Comparison of ENCODE assay signal across 18 cellular contexts in genomic region chr3:8565376-8565775, GRCh38.
DNase-seq lines count a peak whose midpoint lies in the region; ATAC-seq and TF ChIP-seq lines count a peak whose summit lies in the region.
"Had no signal": no experiment of that assay in that cellular context is flagged by ENCODE, and none has a peak within 500 bp of the region (broad histone marks: within the 10 kb centered on the region; RNA-seq: fewer than 3 reads in every experiment).

No MANE protein-coding gene starts in this region.

- no peak for TF ChIP-seq CTCF in right atrium auricular region (IDR thresholded peaks at IDR 0.05)

- H3K4me3 ChIP-seq in right atrium auricular region (no peak overlapping the region), trophoblast cell (ENCODE audit: low read depth, low read length) (peak overlapping the region; percentile 17)
- H3K4me3 ChIP-seq: BLaER1 treated with 17β-estradiol and CSF1 and Interleukin-3, amounts not matched to agents 10 nM and 100 nM; HAP-1 had no signal

- H4K8ac ChIP-seq in trophoblast cell (ENCODE audit: low read depth, low read length), result no peak overlapping the region

- no CpG with 5 or more reads among the region's 15 CpGs for WGBS in trophoblast cell (ENCODE audit: extremely low coverage, insufficient coverage, insufficient read length)

- H3K9me3 ChIP-seq in right atrium auricular region (no peaks in the 10 kb centered on the region), trophoblast cell (ENCODE audit: insufficient read depth, low read depth, low read length) (peaks cover 3% of the 10 kb centered on the region)
- H3K9me3 ChIP-seq: BE2C, HAP-1 had no signal

- no peak overlapping the region for H3K14ac ChIP-seq in trophoblast cell (ENCODE audit: low read length)

- peak overlapping the region; percentile 31 for H3K9ac ChIP-seq in trophoblast cell (ENCODE audit: low read length)
- H3K9ac ChIP-seq: BLaER1 treated with 17β-estradiol and CSF1 and Interleukin-3, amounts not matched to agents 10 nM and 100 nM had no signal

- ATAC-seq in left ventricle myocardium superior (no peak), left lobe of liver (no peak), left colon (no peak)

- H2AFZ ChIP-seq in trophoblast cell (ENCODE audit: insufficient read depth, low read length, poor library complexity), result no peak overlapping the region

- no peak overlapping the region for H4K91ac ChIP-seq in trophoblast cell (ENCODE audit: low read depth, low read length)

- H2BK120ac ChIP-seq in trophoblast cell (ENCODE audit: insufficient read depth, low read length, poor library complexity), result no peak overlapping the region

- no peak overlapping the region for H3K18ac ChIP-seq in trophoblast cell (ENCODE audit: low read length)

- no peak overlapping the region for H3K4me2 ChIP-seq in trophoblast cell (ENCODE audit: low read length)
- H3K4me2 ChIP-seq: BLaER1 treated with 17β-estradiol and CSF1 and Interleukin-3, amounts not matched to agents 10 nM and 100 nM had no signal

- H2AK5ac ChIP-seq in trophoblast cell (ENCODE audit: low read length), result no peak overlapping the region

- H3K4ac ChIP-seq in trophoblast cell (ENCODE audit: low read depth, low read length), result no peak overlapping the region

- H3K79me1 ChIP-seq in trophoblast cell (ENCODE audit: low read length), result peaks cover 1% of the 10 kb centered on the region

- H3K79me2 ChIP-seq in trophoblast cell (ENCODE audit: control insufficient read depth, insufficient read depth, low read length, poor library complexity), result no peaks in the 10 kb centered on the region

- no peaks in the 10 kb centered on the region for H3K27me3 ChIP-seq in right atrium auricular region
- no peaks in the 10 kb centered on the region for H3K27me3 ChIP-seq in trophoblast cell (ENCODE audit: insufficient read depth, low read length)
- H3K27me3 ChIP-seq: BE2C; BLaER1 treated with 17β-estradiol and CSF1 and Interleukin-3, amounts not matched to agents 10 nM and 100 nM had no signal

- H3K23ac ChIP-seq in trophoblast cell (ENCODE audit: low read length), result no peak overlapping the region

- no peak overlapping the region for H2BK12ac ChIP-seq in trophoblast cell (ENCODE audit: low read length)

- H4K12ac ChIP-seq in trophoblast cell (ENCODE audit: low read depth, low read length), result no peak overlapping the region

- no peak overlapping the region for H2BK5ac ChIP-seq in trophoblast cell (ENCODE audit: low read depth, low read length, poor library complexity)

- intact Hi-C loops in left ventricle myocardium superior (cut with micrococcal nuclease) (no loop called here), left colon (cut with DNase I, micrococcal nuclease) (no loop called here)

- no peak overlapping the region for H3K27ac ChIP-seq in right atrium auricular region
- no peak overlapping the region for H3K27ac ChIP-seq in trophoblast cell (ENCODE audit: low read depth, low read length)
- H3K27ac ChIP-seq: 22Rv1; BLaER1 treated with 17β-estradiol and CSF1 and Interleukin-3, amounts not matched to agents 10 nM and 100 nM had no signal

- peaks cover 0 to 29% of the 10 kb centered on the region in 2 donors for H3K4me1 ChIP-seq in right atrium auricular region
- no peaks in the 10 kb centered on the region for H3K4me1 ChIP-seq in trophoblast cell (ENCODE audit: control insufficient read depth in 1 of 2, insufficient read depth in 2 of 2, low read length in 2 of 2)
- H3K4me1 ChIP-seq: BE2C, HAP-1 had no signal

- peak; percentile 56 for DNase-seq in right atrium auricular region (ENCODE audit: low spot score)
- no peak for DNase-seq in left ventricle myocardium superior
- DNase-seq in left lobe of liver (ENCODE audit: low spot score), result peak; percentile 33
- DNase-seq in trophoblast cell, result no peak
- DNase-seq in HT-29 (ENCODE audit: low spot score), result no peak
- DNase-seq in HuH-7.5 (ENCODE audit: low spot score), result no peak
- DNase-seq in left colon, result no peak
- DNase-seq: BE2C; Calu3; CD4-positive, alpha-beta memory T cell; COR-L47; DMS53; DND-41; GOT3; HFFc6 had no signal

- H3K36me3 ChIP-seq in right atrium auricular region, result peaks cover 62% of the 10 kb centered on the region
- peaks cover 26 to 44% of the 10 kb centered on the region in 2 experiments for H3K36me3 ChIP-seq in trophoblast cell (ENCODE audit: control insufficient read depth in 1 of 2, insufficient read depth in 2 of 2, low read length in 2 of 2)
- H3K36me3 ChIP-seq: BE2C; BLaER1 treated with 17β-estradiol and CSF1 and Interleukin-3, amounts not matched to agents 10 nM and 100 nM; HAP-1 had no signal

Comparison
In these comparisons a context has a peak if more than half of its experiments do, and no peak if none do; other contexts are left out.
1. DNase-seq: peak in right atrium auricular region (single experiment) and left lobe of liver (single experiment); none in left ventricle myocardium superior (single experiment), trophoblast cell (0 of 2), HT-29 (single experiment), HuH-7.5 (single experiment) and left colon (0 of 2).